2 cellular contexts compared by ENCODE assay signal in the genomic region with DNA sequence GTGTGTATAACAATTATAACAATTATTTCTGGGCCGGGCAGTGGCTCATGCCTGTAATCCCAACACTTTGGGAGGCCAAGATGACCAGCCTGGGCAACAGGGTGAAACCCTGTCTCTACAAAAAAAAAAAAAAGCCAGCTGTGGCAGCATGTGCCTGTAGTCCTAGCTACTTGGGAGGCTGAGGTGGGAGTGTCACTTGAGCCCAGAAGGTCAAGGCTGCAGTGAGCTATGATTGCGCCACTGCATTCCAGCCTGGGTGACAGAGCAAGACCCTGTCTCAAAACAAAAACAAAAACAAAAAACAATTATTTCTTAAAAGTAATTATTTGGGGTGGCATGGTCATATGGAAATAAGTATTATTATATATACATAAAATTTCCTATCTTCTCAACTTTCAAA. TPM values are rescaled to one million over a fixed set of nuclear protein-coding genes. Genes with fewer than 3 reads are reported as not detected.
"Had no signal": no experiment of that assay in that cellular context is flagged by ENCODE, and none has a peak within 500 bp of the region (broad histone marks: within the 10 kb centered on the region; RNA-seq: fewer than 3 reads in every experiment).

No MANE protein-coding gene starts in this region.

RNA-seq across cellular contexts. Expression of a gene that starts 53.0 kb away (rescaled TPM):
- total RNA-seq: kidney epithelial cell, neural crest cell had no signal
